1 cellular context compared by ENCODE assay signal in the genomic region with DNA sequence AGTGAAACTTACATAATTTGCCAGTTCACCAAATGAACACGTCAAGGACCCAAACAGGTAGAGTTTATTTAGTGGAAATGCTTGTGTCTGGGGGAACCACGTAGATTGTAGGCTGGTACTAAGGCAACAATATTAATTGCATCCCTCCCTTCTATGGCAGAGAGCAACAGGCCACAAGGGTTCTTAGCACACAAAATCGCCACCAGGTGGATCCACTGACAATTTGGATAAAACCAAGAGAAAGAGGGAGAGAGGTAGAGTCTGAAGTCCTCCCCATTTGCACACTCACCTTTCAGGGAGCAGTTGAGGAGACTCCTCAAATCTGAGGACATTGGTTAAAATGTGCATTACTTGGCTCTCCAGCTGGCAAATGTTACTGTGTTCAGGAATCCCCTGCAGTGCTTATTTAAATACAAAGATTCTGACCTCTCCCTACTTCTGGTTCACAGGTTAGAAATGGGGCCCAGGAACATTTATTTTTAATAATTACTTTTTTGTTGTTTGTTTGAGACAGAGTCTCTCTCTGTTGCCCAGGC.
TF ChIP-seq lines count a peak whose summit lies in the region.

No MANE protein-coding gene starts in this region.

TF ChIP-seq in K562, 482 proteins besides CTCF, POLR2A, EP300 and RAD21:
- TF ChIP-seq ZNF318 (IDR thresholded peaks at IDR 0.05; ENCODE audit: borderline replicate concordance in 1 of 2, low read depth in 1 of 2) (no peak), PRDM10 (IDR thresholded peaks at IDR 0.05; ENCODE audit: partially characterized antibody) (peak; percentile 84), BRF2 (IDR thresholded peaks at IDR 0.05; ENCODE audit: borderline replicate concordance, insufficient read depth, insufficient read length) (no peak)
